In genomic region chrX:153740631-153741222, GRCh38 we compare ENCODE assay signal across 28 cellular contexts. TPM values are rescaled to one million over a fixed set of nuclear protein-coding genes. Genes with fewer than 3 reads are reported as not detected.
A peak's percentile ranks its signal among the peaks of the same experiment; 100 is the strongest.
DNase-seq lines count a peak whose midpoint lies in the region; ATAC-seq and TF ChIP-seq lines count a peak whose summit lies in the region.
"Had no signal": no experiment of that assay in that cellular context is flagged by ENCODE, and none has a peak within 500 bp of the region (broad histone marks: within the 10 kb centered on the region; RNA-seq: fewer than 3 reads in every experiment).

No MANE protein-coding gene starts in this region.

- TF ChIP-seq CTCF in endodermal cell (conservative IDR thresholded peaks at IDR 0.05) = no peak

- ATAC-seq in T-helper 17 cell = peak; percentile 21
- ATAC-seq in HG03439 (IDR thresholded peaks at IDR 0.05; ENCODE audit: unreplicated experiment) = no peak
- ATAC-seq: gastrocnemius medialis, HepG2, left lobe of liver, PC-3, Right ventricle myocardium inferior, WTC11 had no signal

- POLR2A ChIA-PET in HEK293T (lab: Yijun Ruan, JAX) = no interaction called here

- no peak for DNase-seq in T-helper 1 cell
- no peak for DNase-seq in T-helper 17 cell
- DNase-seq in endodermal cell = peak; percentile 21
- no peak for DNase-seq in HEK293T (ENCODE audit: extremely low spot score)
- no peak for DNase-seq in AG20443 (ENCODE audit: low spot score)
- DNase-seq: dermis blood vessel endothelial cell; DMS153; gastrocnemius medialis; hypothalamus; immature natural killer cell; Kasumi-1; NCI-H1436 treated with DMSO at 0.1 percent for 48 hours; NCI-H2107; PC-3; stimulated activated naive CD4-positive, alpha-beta T cell treated with Interleukin-2 at 50 U/mL for 16 hours had no signal

- H3K9me3 ChIP-seq in BLaER1 (no peaks in the 10 kb centered on the region; the same call in 1 of the 2 replicates), T-helper 17 cell (ENCODE audit: control insufficient read depth, low read length, poor library complexity, severe bottlenecking) (no peaks in the 10 kb centered on the region), endodermal cell (ENCODE audit: control insufficient read depth, low read length) (no peaks in the 10 kb centered on the region)
- H3K9me3 ChIP-seq: gastrocnemius medialis, neutrophil, thoracic aorta had no signal

- no peak overlapping the region for H3K27ac ChIP-seq in BLaER1
- no peak overlapping the region for H3K27ac ChIP-seq in endodermal cell (ENCODE audit: low read depth, low read length)
- H3K27ac ChIP-seq: 22Rv1, gastrocnemius medialis, neutrophil, thoracic aorta had no signal

- H3K36me3 ChIP-seq in BLaER1 (peaks cover 25% of the 10 kb centered on the region), endodermal cell (ENCODE audit: control insufficient read depth, insufficient read depth, low read length) (no peaks in the 10 kb centered on the region)

- H3K4me3 Mint-ChIP-seq in T-helper 1 cell treated with Interleukin-12 subunit alpha and Interleukin-12 subunit beta and Interleukin-4 antibody, amounts not matched to agents 30 μg/mL and 1 μg/mL, for 36 hours = peak overlapping the region; percentile 80
- H3K4me3 Mint-ChIP-seq in T-helper 17 cell = peak overlapping the region; percentile 89
- no peak overlapping the region for H3K4me3 Mint-ChIP-seq in endodermal cell
- H3K4me3 Mint-ChIP-seq: GM23338, immature natural killer cell, memory B cell, WTC11 had no signal

- H3K27ac Mint-ChIP-seq in T-helper 1 cell treated with Interleukin-12 subunit alpha and Interleukin-12 subunit beta and Interleukin-4 antibody, amounts not matched to agents 30 μg/mL and 1 μg/mL, for 36 hours = peak overlapping the region; percentile 85
- H3K27ac Mint-ChIP-seq in T-helper 17 cell = peak overlapping the region; percentile 53
- no peak overlapping the region for H3K27ac Mint-ChIP-seq in endodermal cell
- H3K27ac Mint-ChIP-seq: GM23338, immature natural killer cell, memory B cell, progenitor cell of endocrine pancreas, WTC11 had no signal

- 80 to 98% methylated on average over 1 to 16 of the region's 16 CpGs for WGBS in endodermal cell (ENCODE audit: insufficient coverage in 1 of 2, insufficient read length in 1 of 2), 2 experiments

- peaks cover 15% of the 10 kb centered on the region for H3K4me1 Mint-ChIP-seq in T-helper 1 cell treated with Interleukin-12 subunit alpha and Interleukin-12 subunit beta and Interleukin-4 antibody, amounts not matched to agents 30 μg/mL and 1 μg/mL, for 36 hours (ENCODE audit: low read depth)
- H3K4me1 Mint-ChIP-seq in T-helper 17 cell (peaks cover 17% of the 10 kb centered on the region), endodermal cell (peaks cover under 1% of the 10 kb centered on the region)

- H3K9ac ChIP-seq in BLaER1 (no peak overlapping the region), endodermal cell (ENCODE audit: extremely low read depth, low read length, poor library complexity, severe bottlenecking) (no peak overlapping the region)

- peaks cover 22% of the 10 kb centered on the region for H3K27me3 ChIP-seq in BLaER1
- H3K27me3 ChIP-seq in endodermal cell (ENCODE audit: control insufficient read depth, insufficient read depth, low read length, poor library complexity, severe bottlenecking) = no peaks in the 10 kb centered on the region
- H3K27me3 ChIP-seq: gastrocnemius medialis had no signal

- no peaks in the 10 kb centered on the region for H3K27me3 Mint-ChIP-seq in T-helper 1 cell treated with Interleukin-12 subunit alpha and Interleukin-12 subunit beta and Interleukin-4 antibody, amounts not matched to agents 30 μg/mL and 1 μg/mL, for 36 hours (ENCODE audit: low read depth)
- H3K27me3 Mint-ChIP-seq in T-helper 17 cell = no peaks in the 10 kb centered on the region
- H3K27me3 Mint-ChIP-seq in endodermal cell (ENCODE audit: insufficient read depth) = no peaks in the 10 kb centered on the region
- H3K27me3 Mint-ChIP-seq: memory B cell had no signal

- CTCF ChIA-PET in HEK293T (lab: Yijun Ruan, JAX) = no interaction called here

- H3K4me2 ChIP-seq in BLaER1 = peak overlapping the region; percentile 73
- H3K4me2 ChIP-seq: GM23338 had no signal

- peaks cover 7% of the 10 kb centered on the region for H3K36me3 Mint-ChIP-seq in T-helper 1 cell treated with Interleukin-12 subunit alpha and Interleukin-12 subunit beta and Interleukin-4 antibody, amounts not matched to agents 30 μg/mL and 1 μg/mL, for 36 hours (ENCODE audit: low read depth)
- H3K36me3 Mint-ChIP-seq in T-helper 17 cell (ENCODE audit: low read depth) = no peaks in the 10 kb centered on the region
- H3K36me3 Mint-ChIP-seq in endodermal cell (ENCODE audit: low read depth) = peaks cover 4% of the 10 kb centered on the region
- H3K36me3 Mint-ChIP-seq: immature natural killer cell, WTC11 had no signal

- no peaks in the 10 kb centered on the region for H3K9me3 Mint-ChIP-seq in T-helper 1 cell treated with Interleukin-12 subunit alpha and Interleukin-12 subunit beta and Interleukin-4 antibody, amounts not matched to agents 30 μg/mL and 1 μg/mL, for 36 hours
- peaks cover 61% of the 10 kb centered on the region for H3K9me3 Mint-ChIP-seq in endodermal cell
- H3K9me3 Mint-ChIP-seq: GM23338, immature natural killer cell, memory B cell, WTC11 had no signal

- H3K4me1 ChIP-seq in BLaER1 (peaks cover 90% of the 10 kb centered on the region), endodermal cell (ENCODE audit: control insufficient read depth, insufficient read depth, low read length) (no peaks in the 10 kb centered on the region)

- H4K20me1 ChIP-seq in BLaER1 = peaks cover 30% of the 10 kb centered on the region

- H3K4me3 ChIP-seq in BLaER1 (no peak overlapping the region), endodermal cell (ENCODE audit: low read length) (no peak overlapping the region)
- H3K4me3 ChIP-seq: gastrocnemius medialis, GM23338, thoracic aorta had no signal

TF ChIP-seq in HEK293T, 16 proteins besides CTCF, POLR2A, EP300 and RAD21:
- TF ChIP-seq ZNF384 (IDR thresholded peaks at IDR 0.05) (no peak), FOXA1 (IDR thresholded peaks at IDR 0.05) (no peak), ARNT (IDR thresholded peaks at IDR 0.05) (no peak), SUZ12 (IDR thresholded peaks at IDR 0.05) (no peak), TARDBP (IDR thresholded peaks at IDR 0.05) (no peak), L3MBTL2 (conservative IDR thresholded peaks at IDR 0.05) (no peak), FOXK2 (IDR thresholded peaks at IDR 0.05) (no peak), CTBP1 (IDR thresholded peaks at IDR 0.05; ENCODE audit: borderline replicate concordance) (no peak), ELF4 (IDR thresholded peaks at IDR 0.05) (no peak), LEF1 (IDR thresholded peaks at IDR 0.05; ENCODE audit: borderline replicate concordance) (no peak), BHLHE40 (IDR thresholded peaks at IDR 0.05; ENCODE audit: borderline replicate concordance) (no peak), NFRKB (IDR thresholded peaks at IDR 0.05) (no peak)

RNA-seq across cellular contexts. Expression of gene ABCD1, which starts 16.1 kb away (rescaled TPM):
- total RNA-seq in T-helper 17 cell (10 to 100 TPM; 14.7 to 17.7 TPM), endodermal cell (10 to 100 TPM; 17.9 to 18.2 TPM)
- 12.6 TPM for polyA plus RNA-seq in endodermal cell (2013, experiment 1 of 2)
- polyA plus RNA-seq in endodermal cell (2013, experiment 2 of 2) = 15.8 TPM

RNA-seq across cellular contexts. Expression of gene BCAP31, which starts 16.5 kb away (rescaled TPM):
- total RNA-seq in T-helper 17 cell (100 to 1,000 TPM; 101 TPM), endodermal cell (100 to 1,000 TPM; 192 to 206 TPM)
- polyA plus RNA-seq in endodermal cell (2013, experiment 1 of 2) = 116 TPM
- polyA plus RNA-seq in endodermal cell (2013, experiment 2 of 2) = 113 TPM

RNA-seq across cellular contexts. Expression of gene PLXNB3, which starts 23.3 kb away (rescaled TPM):
- 1 to 10 TPM in 1 of 2 donors, under 1 TPM in 1; 0.25 to 2.9 TPM for total RNA-seq in T-helper 17 cell
- total RNA-seq in endodermal cell = 1 to 10 TPM; 1.1 TPM
- polyA plus RNA-seq in endodermal cell (2013, experiment 1 of 2) = 4.5 TPM
- polyA plus RNA-seq in endodermal cell (2013, experiment 2 of 2) = 2.6 TPM
- polyA plus RNA-seq: immature natural killer cell had no signal

RNA-seq across cellular contexts. Expression of gene SRPK3, which starts 40.1 kb away (rescaled TPM):
- not detected for total RNA-seq in T-helper 17 cell
- not detected for total RNA-seq in endodermal cell
- polyA plus RNA-seq in endodermal cell (2013, experiment 1 of 2) = 0.32 TPM
- not detected for polyA plus RNA-seq in endodermal cell (2013, experiment 2 of 2)
- total RNA-seq: GM23338, left lobe of liver, progenitor cell of endocrine pancreas, WTC11 had no signal
- polyA plus RNA-seq: immature natural killer cell had no signal

RNA-seq across cellular contexts. Expression of gene SLC6A8, which starts 53.0 kb away (rescaled TPM):
- total RNA-seq in T-helper 17 cell (1 to 10 TPM; 3.4 to 4.4 TPM), endodermal cell (100 to 1,000 TPM in 1 of 2 donors, 10 to 100 TPM in 1; 57.6 to 121 TPM)
- 144 TPM for polyA plus RNA-seq in endodermal cell (2013, experiment 1 of 2)
- polyA plus RNA-seq in endodermal cell (2013, experiment 2 of 2) = 117 TPM
